ENCODE assay signal across 26 cellular contexts in genomic region chr4:186169942-186170802, GRCh38. TPM values are rescaled to one million over a fixed set of nuclear protein-coding genes. Genes with fewer than 3 reads are reported as not detected.
DNase-seq lines count a peak whose midpoint lies in the region; ATAC-seq and TF ChIP-seq lines count a peak whose summit lies in the region.
"Had no signal": no experiment of that assay in that cellular context is flagged by ENCODE, and none has a peak within 500 bp of the region (broad histone marks: within the 10 kb centered on the region; RNA-seq: fewer than 3 reads in every experiment).

No MANE protein-coding gene starts in this region.

- H2AFZ ChIP-seq in IMR-90 (replicated peaks; ENCODE audit: low read length, poor library complexity): peak overlapping the region; percentile 23

- no peaks in the 10 kb centered on the region for H3K27me3 ChIP-seq in IMR-90 (ENCODE audit: control insufficient read depth, insufficient read depth, low read length)
- no peaks in the 10 kb centered on the region for H3K27me3 ChIP-seq in thyroid gland
- H3K27me3 ChIP-seq: MG63, upper lobe of left lung had no signal

- H3K23ac ChIP-seq in IMR-90 (ENCODE audit: low read depth, low read length): no peak overlapping the region

- H2BK120ac ChIP-seq in IMR-90 (ENCODE audit: low read depth, low read length): no peak overlapping the region

- 84% methylated on average over 8 of the region's 16 CpGs; no CpG with 5 or more reads in 1 of the 2 experiments for WGBS in IMR-90 (ENCODE audit: extremely low coverage in 2 of 2, insufficient read length in 1 of 2), 2 experiments
- WGBS in thyroid gland, 2 donors: 69 to 82% methylated on average over 14 of the region's 16 CpGs

- no peak overlapping the region for H3K4me2 ChIP-seq in IMR-90 (ENCODE audit: low read depth, low read length)

- no peaks in the 10 kb centered on the region for H3K79me1 ChIP-seq in IMR-90 (ENCODE audit: low read depth in 1 of 2, low read length in 2 of 2)

- H3K27ac ChIP-seq in IMR-90 (ENCODE audit: insufficient read depth, low read length) (no peak overlapping the region), thyroid gland (no peak overlapping the region), coronary artery (no peak overlapping the region)
- H3K27ac ChIP-seq: upper lobe of left lung had no signal

- H4K20me1 ChIP-seq in IMR-90 (ENCODE audit: insufficient read depth, low read length): no peaks in the 10 kb centered on the region

- H3K9me3 ChIP-seq in IMR-90 (ENCODE audit: control insufficient read depth, insufficient read depth, low read length) (no peaks in the 10 kb centered on the region), thyroid gland (no peaks in the 10 kb centered on the region)
- H3K9me3 ChIP-seq: MG63, upper lobe of left lung had no signal

- TF ChIP-seq POLR2A in IMR-90 (IDR thresholded peaks at IDR 0.05; ENCODE audit: low read depth, low read length) (no peak), thyroid gland (IDR thresholded peaks at IDR 0.05) (no peak)

- DNase-seq in DMS53 (lab: John Stamatoyannopoulos, UW) (peak; percentile 4), DMS53 treated with DMSO at 0.1 percent for 48 hours (lab: John Stamatoyannopoulos, UW; ENCODE audit: unreplicated experiment) (no peak), IMR-90 (no peak), fibroblast of villous mesenchyme (ENCODE audit: low read depth) (no peak), thyroid gland (peak; percentile 29 to 40), cerebellum (ENCODE audit: low spot score) (no peak), coronary artery (ENCODE audit: low spot score) (no peak)
- DNase-seq: 8988T; activated CD4-positive, CD25-positive, alpha-beta regulatory T cell; activated T-cell treated with anti-CD3 and anti-CD28 coated beads, Interleukin-2, amount 50 U/mL, for 48 hours; C1 segment of cervical spinal cord; foreskin fibroblast; kidney glomerular epithelial cell; mesendoderm; MG63; naive thymus-derived CD8-positive, alpha-beta T cell; NCI-H1694 treated with DMSO at 0.1 percent for 48 hours; NCI-H774; SIG-M5; stimulated activated CD4-positive, alpha-beta T cell treated with anti-CD3 and anti-CD28 coated beads, Interleukin-1b, Interleukin-23, amount 100 ng/mL, for 48 hours; stimulated activated naive CD4-positive, alpha-beta T cell treated with Interleukin-2 at 50 U/mL for 16 hours; T-helper 2 cell; upper lobe of left lung had no signal

- POLR2A ChIA-PET in IMR-90 (lab: Charles Lee; ENCODE audit: unreplicated experiment): no interaction called here

- CTCF ChIA-PET in IMR-90 (lab: Yijun Ruan, JAX): interaction anchor here (0.8 kb wide), 1 partner anchor 66 kb away, joined by 3 read pairs; no protein-coding TSS in a partner anchor

- no TSS peak for BruUV-seq in IMR-90 (replicated peaks; lab: Mats Ljungman, UMichigan)

- no peak overlapping the region for H3K4me3 ChIP-seq in IMR-90 (ENCODE audit: insufficient read depth, low read depth, low read length)
- no peak overlapping the region for H3K4me3 ChIP-seq in fibroblast of villous mesenchyme (ENCODE audit: low read depth, low read length)
- H3K4me3 ChIP-seq in thyroid gland (replicated peaks in 1 of 3): no peak overlapping the region
- H3K4me3 ChIP-seq in coronary artery: no peak overlapping the region
- H3K4me3 ChIP-seq: MG63, upper lobe of left lung had no signal

- no peak for TF ChIP-seq RAD21 in IMR-90 (IDR thresholded peaks at IDR 0.05; ENCODE audit: low read length)

- H4K8ac ChIP-seq in IMR-90 (ENCODE audit: low read depth in 2 of 2, low read length in 2 of 2): no peak overlapping the region

- no peaks in the 10 kb centered on the region for H3K36me3 ChIP-seq in IMR-90 (ENCODE audit: control insufficient read depth, insufficient read depth, low read length)
- H3K36me3 ChIP-seq in thyroid gland: no peaks in the 10 kb centered on the region
- H3K36me3 ChIP-seq: MG63 had no signal

- H3K9me1 ChIP-seq in IMR-90 (ENCODE audit: insufficient read depth, low read length): no peaks in the 10 kb centered on the region

- TF ChIP-seq CTCF in IMR-90 (conservative IDR thresholded peaks at IDR 0.05; ENCODE audit: low read depth, low read length) (no peak), fibroblast of villous mesenchyme (IDR thresholded peaks at IDR 0.05; ENCODE audit: insufficient read depth, low read depth, low read length) (peak; percentile 9), thyroid gland (IDR thresholded peaks at IDR 0.05) (peak in 3 of 6 experiments; percentile 29 to 40 (median 38)), coronary artery (IDR thresholded peaks at IDR 0.05) (no peak)

- dilution Hi-C loops in IMR-90 (cut with HindIII; ENCODE audit: low sequenced_read_pairs, unreplicated experiment): no loop called here

- H4K5ac ChIP-seq in IMR-90 (ENCODE audit: low read depth, low read length): no peak overlapping the region

- no peak overlapping the region for H3K18ac ChIP-seq in IMR-90 (ENCODE audit: low read depth, low read length)

- H3K4ac ChIP-seq in IMR-90 (ENCODE audit: low read depth, low read length): no peak overlapping the region

- in situ Hi-C loops in IMR-90 (cut with MboI; ENCODE audit: low sequenced_read_pairs): no loop called here

- intact Hi-C loops in IMR-90 (cut with micrococcal nuclease): no loop called here
- intact Hi-C loops in thyroid gland (cut with DNase I): no loop called here

- ATAC-seq in IMR-90 (ENCODE audit: low read depth) (no peak), HG03025 (IDR thresholded peaks at IDR 0.05; ENCODE audit: low FRiP score, unreplicated experiment) (no peak)
- ATAC-seq: naive thymus-derived CD8-positive, alpha-beta T cell had no signal

- H3K4me1 ChIP-seq in IMR-90 (ENCODE audit: control insufficient read depth, insufficient read depth, low read length): no peaks in the 10 kb centered on the region
- peaks cover 0 to 8% of the 10 kb centered on the region in 2 donors for H3K4me1 ChIP-seq in thyroid gland
- H3K4me1 ChIP-seq: upper lobe of left lung had no signal

- no peak overlapping the region for H2BK15ac ChIP-seq in IMR-90 (ENCODE audit: low read depth, low read length)

- no peak overlapping the region for H3K56ac ChIP-seq in IMR-90 (ENCODE audit: extremely low read depth, insufficient read depth, low read length)

- H3K9ac ChIP-seq in IMR-90 (ENCODE audit: low read depth, low read length): no peak overlapping the region

- no peak overlapping the region for H2BK20ac ChIP-seq in IMR-90 (ENCODE audit: low read depth, low read length)

- no peak overlapping the region for H2BK5ac ChIP-seq in IMR-90 (ENCODE audit: low read depth, low read length, poor library complexity, severe bottlenecking)

- no peak overlapping the region for H3K14ac ChIP-seq in IMR-90 (replicated peaks; ENCODE audit: low read depth, low read length)

- no peak overlapping the region for H4K91ac ChIP-seq in IMR-90 (ENCODE audit: insufficient read depth, low read depth, low read length)

- no peak overlapping the region for H2AK9ac ChIP-seq in IMR-90 (replicated peaks; ENCODE audit: low read depth, low read length, poor library complexity)

- H2AK5ac ChIP-seq in IMR-90 (ENCODE audit: low read depth, low read length): no peak overlapping the region

TF ChIP-seq in IMR-90, 13 proteins besides CTCF, POLR2A, EP300 and RAD21:
- no peak for TF ChIP-seq FOS (IDR thresholded peaks at IDR 0.05; ENCODE audit: low read depth, low read length)
- TF ChIP-seq USF2 (IDR thresholded peaks at IDR 0.05; ENCODE audit: low read depth, low read length): no peak

RNA-seq across cellular contexts. Expression of gene CYP4V2, which starts 21.2 kb away (rescaled TPM):
- total RNA-seq in IMR-90 (2012; rRNA removed) (3.9 and 5.0 TPM in 2 replicates), fibroblast of villous mesenchyme (12.9 and 15.1 TPM in 2 replicates), thyroid gland (10 to 100 TPM; 36.6 to 66.9 (median 48.2) TPM), cerebellum (19.0 TPM)
- polyA plus RNA-seq in IMR-90 (2012; rRNA removed): 3.2 and 4.1 TPM in 2 replicates
- 1.6 and 1.8 TPM in 2 replicates for polyA plus RNA-seq in IMR-90 (2012; cell fraction: cytosol; rRNA removed)
- 3.5 and 7.4 TPM in 2 replicates for polyA plus RNA-seq in IMR-90 (2012; cell fraction: nucleus; rRNA removed; ENCODE audit: low replicate concordance)

RNA-seq across cellular contexts. Expression of gene KLKB1, which starts 57.1 kb away (rescaled TPM):
- total RNA-seq in IMR-90 (2012; rRNA removed) (under 0.01 TPM in 1 of 2 replicates, not detected in the other), fibroblast of villous mesenchyme (not detected in 2 replicates), thyroid gland (10 to 100 TPM in 1 of 4 donors, 1 to 10 TPM in 2, not detected in 1; 1.2 to 11.8 (median 2.3) TPM), cerebellum (0.45 TPM)
- polyA plus RNA-seq in IMR-90 (2012; rRNA removed): 0.03 TPM in 1 of 2 replicates, not detected in the other
- polyA plus RNA-seq in IMR-90 (2012; cell fraction: cytosol; rRNA removed): not detected in 2 replicates
- 0.08 TPM in 1 of 2 replicates, not detected in the other for polyA plus RNA-seq in IMR-90 (2012; cell fraction: nucleus; rRNA removed; ENCODE audit: low replicate concordance)
- total RNA-seq: astrocyte, OCI-LY7 had no signal
- polyA plus RNA-seq: naive thymus-derived CD8-positive, alpha-beta T cell had no signal

Comparison
In these comparisons a context has a peak if more than half of its experiments do, and no peak if none do; other contexts are left out.
1. DNase-seq: peak in DMS53 (single experiment) and thyroid gland (2 of 2); none in DMS53 treated with DMSO at 0.1 percent for 48 hours (single experiment), IMR-90 (single experiment), fibroblast of villous mesenchyme (single experiment), cerebellum (single experiment) and coronary artery (single experiment).